Comparison of ENCODE assay signal across 29 cellular contexts in genomic region chr12:32379667-32380066, GRCh38.
"Had no signal": no experiment of that assay in that cellular context is flagged by ENCODE, and none has a peak within 500 bp of the region (broad histone marks: within the 10 kb centered on the region; RNA-seq: fewer than 3 reads in every experiment).

No MANE protein-coding gene starts in this region.

- DNase-seq: activated CD4-positive, alpha-beta memory T cell treated with anti-CD3 and anti-CD28 coated beads for 36 hours; activated CD4-positive, CD25-positive, alpha-beta regulatory T cell treated with anti-CD3 and anti-CD28 coated beads, Interleukin-2, amount 50 U/mL, for 72 hours; activated CD8-positive, alpha-beta memory T cell treated with anti-CD3 and anti-CD28 coated beads, Interleukin-2, amount 50 U/mL, for 4 hours; activated effector memory CD4-positive, alpha-beta T cell treated with anti-CD3 and anti-CD28 coated beads, Interleukin-2, amount 50 U/mL, for 16 hours; activated naive CD4-positive, alpha-beta T cell treated with anti-CD3 and anti-CD28 coated beads for 36 hours; activated naive CD8-positive, alpha-beta T cell treated with anti-CD3 and anti-CD28 coated beads for 36 hours; activated T-cell treated with anti-CD3 and anti-CD28 coated beads, Interleukin-2, amount 50 U/mL, for 1 hour; adrenal gland; aorta; body of pancreas; dermis blood vessel endothelial cell; effector CD4-positive, alpha-beta T cell; islet precursor cell; mesenchymal stem cell; naive thymus-derived CD8-positive, alpha-beta T cell; occipital lobe; stimulated activated CD4-positive, alpha-beta T cell treated with anti-CD3 and anti-CD28 coated beads, Interleukin-15, amount 100 ng/mL, for 24 hours; stimulated activated CD4-positive, alpha-beta T cell treated with anti-CD3 and anti-CD28 coated beads, Interleukin-2, amount 100 ng/mL, for 24 hours; stimulated activated naive B cell treated with anti-CD40 and anti-IgM and Interleukin-4, amounts not matched to agents 10 μg/mL and 1 μg/mL and 100 μg/mL, for 72 hours; tibial artery; upper lobe of right lung had no signal

- H3K27me3 Mint-ChIP-seq: activated CD4-positive, alpha-beta memory T cell treated with anti-CD3 and anti-CD28 coated beads for 36 hours; activated naive CD8-positive, alpha-beta T cell treated with anti-CD3 and anti-CD28 coated beads for 36 hours; naive thymus-derived CD8-positive, alpha-beta T cell; stimulated activated naive B cell treated with anti-CD40 and anti-IgM and Interleukin-4, amounts not matched to agents 10 μg/mL and 1 μg/mL and 100 μg/mL, for 72 hours had no signal

- H3K4me1 Mint-ChIP-seq: activated CD4-positive, alpha-beta T cell treated with anti-CD3 and anti-CD28 coated beads, Interleukin-2, amount 10 ng/mL, durations not matched to agents 24 days and 14 days; activated naive CD8-positive, alpha-beta T cell treated with anti-CD3 and anti-CD28 coated beads for 36 hours; naive thymus-derived CD8-positive, alpha-beta T cell; stimulated activated naive B cell treated with anti-CD40 and anti-IgM and Interleukin-4, amounts not matched to agents 10 μg/mL and 1 μg/mL and 100 μg/mL, for 72 hours had no signal

- H3K36me3 ChIP-seq: adrenal gland, neural progenitor cell, right atrium auricular region, suprapubic skin, tibial artery, upper lobe of right lung had no signal

- H3K4me3 Mint-ChIP-seq: activated CD4-positive, alpha-beta memory T cell treated with anti-CD3 and anti-CD28 coated beads for 36 hours; activated CD4-positive, alpha-beta T cell treated with anti-CD3 and anti-CD28 coated beads, Interleukin-2, amount 10 ng/mL, durations not matched to agents 24 days and 14 days; activated naive CD4-positive, alpha-beta T cell treated with anti-CD3 and anti-CD28 coated beads for 36 hours; activated naive CD8-positive, alpha-beta T cell treated with anti-CD3 and anti-CD28 coated beads for 36 hours; activated T-helper 1 cell treated with anti-CD3 and anti-CD28 coated beads, Interleukin-12 subunit alpha, Interleukin-12 subunit beta, Interleukin-2, Interleukin-4 antibody, amounts not matched to agents 30 ng/mL and 10 ng/mL and 1 ng/mL, durations not matched to agents 14 hours and 24 hours and 36 hours; naive thymus-derived CD8-positive, alpha-beta T cell; neural progenitor cell; stimulated activated naive B cell treated with anti-CD40 and anti-IgM and Interleukin-4, amounts not matched to agents 10 μg/mL and 1 μg/mL and 100 μg/mL, for 72 hours; T-helper 2 cell treated with Interferon-gamma antibody and Interleukin-4, amounts not matched to agents 5 μg/mL and 100 μg/mL, for 36 hours had no signal

- H3K9me3 ChIP-seq: adrenal gland, body of pancreas, right atrium auricular region, suprapubic skin, tibial artery, upper lobe of right lung had no signal

- H3K9ac ChIP-seq: neural progenitor cell had no signal

- H3K27ac ChIP-seq: adrenal gland, body of pancreas, neural progenitor cell, right atrium auricular region, suprapubic skin, tibial artery, upper lobe of right lung had no signal

- H3K4me2 ChIP-seq: neural progenitor cell had no signal

- H3K36me3 Mint-ChIP-seq: activated CD4-positive, alpha-beta memory T cell treated with anti-CD3 and anti-CD28 coated beads for 36 hours; activated naive CD8-positive, alpha-beta T cell treated with anti-CD3 and anti-CD28 coated beads for 36 hours; neural progenitor cell; stimulated activated naive B cell treated with anti-CD40 and anti-IgM and Interleukin-4, amounts not matched to agents 10 μg/mL and 1 μg/mL and 100 μg/mL, for 72 hours had no signal

- ATAC-seq: body of pancreas; naive thymus-derived CD8-positive, alpha-beta T cell; stimulated activated naive B cell treated with anti-CD40 and anti-IgM and Interleukin-4, amounts not matched to agents 10 μg/mL and 1 μg/mL and 100 μg/mL, for 72 hours; upper lobe of right lung had no signal

- H3K4me1 ChIP-seq: adrenal gland, body of pancreas, right atrium auricular region, suprapubic skin, tibial artery, upper lobe of right lung had no signal

- H3K4me3 ChIP-seq: adrenal gland, body of pancreas, neural progenitor cell, right atrium auricular region, suprapubic skin, tibial artery, upper lobe of right lung had no signal

- H3K27me3 ChIP-seq: adrenal gland, body of pancreas, neural progenitor cell, right atrium auricular region, suprapubic skin, tibial artery, upper lobe of right lung had no signal

- H2AFZ ChIP-seq: neural progenitor cell had no signal

- FAIRE-seq: colon, TTC549 had no signal

- H3K27ac Mint-ChIP-seq: activated CD4-positive, alpha-beta memory T cell treated with anti-CD3 and anti-CD28 coated beads for 36 hours; activated CD4-positive, alpha-beta T cell treated with anti-CD3 and anti-CD28 coated beads, Interleukin-2, amount 10 ng/mL, durations not matched to agents 24 days and 14 days; activated naive CD4-positive, alpha-beta T cell treated with anti-CD3 and anti-CD28 coated beads for 36 hours; activated naive CD8-positive, alpha-beta T cell treated with anti-CD3 and anti-CD28 coated beads for 36 hours; activated T-helper 1 cell treated with anti-CD3 and anti-CD28 coated beads, Interleukin-12 subunit alpha, Interleukin-12 subunit beta, Interleukin-2, Interleukin-4 antibody, amounts not matched to agents 30 ng/mL and 10 ng/mL and 1 ng/mL, durations not matched to agents 14 hours and 24 hours and 36 hours; naive thymus-derived CD8-positive, alpha-beta T cell; neural progenitor cell; T-helper 2 cell treated with Interferon-gamma antibody and Interleukin-4, amounts not matched to agents 5 μg/mL and 100 μg/mL, for 36 hours had no signal

- H3K9me3 Mint-ChIP-seq: activated CD4-positive, alpha-beta memory T cell treated with anti-CD3 and anti-CD28 coated beads for 36 hours; activated CD4-positive, alpha-beta T cell treated with anti-CD3 and anti-CD28 coated beads, Interleukin-2, amount 10 ng/mL, durations not matched to agents 24 days and 14 days; activated naive CD4-positive, alpha-beta T cell treated with anti-CD3 and anti-CD28 coated beads for 36 hours; activated naive CD8-positive, alpha-beta T cell treated with anti-CD3 and anti-CD28 coated beads for 36 hours; activated T-helper 1 cell treated with anti-CD3 and anti-CD28 coated beads, Interleukin-12 subunit alpha, Interleukin-12 subunit beta, Interleukin-2, Interleukin-4 antibody, amounts not matched to agents 30 ng/mL and 10 ng/mL and 1 ng/mL, durations not matched to agents 14 hours and 24 hours and 36 hours; naive thymus-derived CD8-positive, alpha-beta T cell; neural progenitor cell; stimulated activated naive B cell treated with anti-CD40 and anti-IgM and Interleukin-4, amounts not matched to agents 10 μg/mL and 1 μg/mL and 100 μg/mL, for 72 hours; T-helper 2 cell treated with Interferon-gamma antibody and Interleukin-4, amounts not matched to agents 5 μg/mL and 100 μg/mL, for 36 hours had no signal
